Comparison of ENCODE assay signal across 1 cellular context in the genomic region with DNA sequence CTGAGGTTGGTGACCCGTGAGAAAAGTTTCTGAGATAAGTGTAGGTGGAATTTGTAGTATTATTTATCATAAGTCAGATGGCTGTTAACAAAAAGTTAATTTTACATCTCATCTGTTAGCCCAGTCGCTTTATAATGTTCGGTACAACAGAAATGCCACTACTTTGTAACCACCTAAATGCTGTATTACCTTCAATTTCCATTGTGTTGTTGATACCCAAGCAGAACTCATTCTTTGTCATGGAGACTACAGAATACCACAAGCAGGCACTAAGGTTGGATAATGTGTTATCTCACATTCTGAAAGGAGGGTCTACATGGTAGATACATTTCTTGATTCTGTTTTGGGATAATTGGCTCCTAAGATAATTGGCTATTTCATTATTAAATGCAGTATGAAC.
TF ChIP-seq lines count a peak whose summit lies in the region.

No MANE protein-coding gene starts in this region.

TF ChIP-seq in GM23338, 12 proteins besides CTCF, POLR2A, EP300 and RAD21:
- TF ChIP-seq, protein P1, sequence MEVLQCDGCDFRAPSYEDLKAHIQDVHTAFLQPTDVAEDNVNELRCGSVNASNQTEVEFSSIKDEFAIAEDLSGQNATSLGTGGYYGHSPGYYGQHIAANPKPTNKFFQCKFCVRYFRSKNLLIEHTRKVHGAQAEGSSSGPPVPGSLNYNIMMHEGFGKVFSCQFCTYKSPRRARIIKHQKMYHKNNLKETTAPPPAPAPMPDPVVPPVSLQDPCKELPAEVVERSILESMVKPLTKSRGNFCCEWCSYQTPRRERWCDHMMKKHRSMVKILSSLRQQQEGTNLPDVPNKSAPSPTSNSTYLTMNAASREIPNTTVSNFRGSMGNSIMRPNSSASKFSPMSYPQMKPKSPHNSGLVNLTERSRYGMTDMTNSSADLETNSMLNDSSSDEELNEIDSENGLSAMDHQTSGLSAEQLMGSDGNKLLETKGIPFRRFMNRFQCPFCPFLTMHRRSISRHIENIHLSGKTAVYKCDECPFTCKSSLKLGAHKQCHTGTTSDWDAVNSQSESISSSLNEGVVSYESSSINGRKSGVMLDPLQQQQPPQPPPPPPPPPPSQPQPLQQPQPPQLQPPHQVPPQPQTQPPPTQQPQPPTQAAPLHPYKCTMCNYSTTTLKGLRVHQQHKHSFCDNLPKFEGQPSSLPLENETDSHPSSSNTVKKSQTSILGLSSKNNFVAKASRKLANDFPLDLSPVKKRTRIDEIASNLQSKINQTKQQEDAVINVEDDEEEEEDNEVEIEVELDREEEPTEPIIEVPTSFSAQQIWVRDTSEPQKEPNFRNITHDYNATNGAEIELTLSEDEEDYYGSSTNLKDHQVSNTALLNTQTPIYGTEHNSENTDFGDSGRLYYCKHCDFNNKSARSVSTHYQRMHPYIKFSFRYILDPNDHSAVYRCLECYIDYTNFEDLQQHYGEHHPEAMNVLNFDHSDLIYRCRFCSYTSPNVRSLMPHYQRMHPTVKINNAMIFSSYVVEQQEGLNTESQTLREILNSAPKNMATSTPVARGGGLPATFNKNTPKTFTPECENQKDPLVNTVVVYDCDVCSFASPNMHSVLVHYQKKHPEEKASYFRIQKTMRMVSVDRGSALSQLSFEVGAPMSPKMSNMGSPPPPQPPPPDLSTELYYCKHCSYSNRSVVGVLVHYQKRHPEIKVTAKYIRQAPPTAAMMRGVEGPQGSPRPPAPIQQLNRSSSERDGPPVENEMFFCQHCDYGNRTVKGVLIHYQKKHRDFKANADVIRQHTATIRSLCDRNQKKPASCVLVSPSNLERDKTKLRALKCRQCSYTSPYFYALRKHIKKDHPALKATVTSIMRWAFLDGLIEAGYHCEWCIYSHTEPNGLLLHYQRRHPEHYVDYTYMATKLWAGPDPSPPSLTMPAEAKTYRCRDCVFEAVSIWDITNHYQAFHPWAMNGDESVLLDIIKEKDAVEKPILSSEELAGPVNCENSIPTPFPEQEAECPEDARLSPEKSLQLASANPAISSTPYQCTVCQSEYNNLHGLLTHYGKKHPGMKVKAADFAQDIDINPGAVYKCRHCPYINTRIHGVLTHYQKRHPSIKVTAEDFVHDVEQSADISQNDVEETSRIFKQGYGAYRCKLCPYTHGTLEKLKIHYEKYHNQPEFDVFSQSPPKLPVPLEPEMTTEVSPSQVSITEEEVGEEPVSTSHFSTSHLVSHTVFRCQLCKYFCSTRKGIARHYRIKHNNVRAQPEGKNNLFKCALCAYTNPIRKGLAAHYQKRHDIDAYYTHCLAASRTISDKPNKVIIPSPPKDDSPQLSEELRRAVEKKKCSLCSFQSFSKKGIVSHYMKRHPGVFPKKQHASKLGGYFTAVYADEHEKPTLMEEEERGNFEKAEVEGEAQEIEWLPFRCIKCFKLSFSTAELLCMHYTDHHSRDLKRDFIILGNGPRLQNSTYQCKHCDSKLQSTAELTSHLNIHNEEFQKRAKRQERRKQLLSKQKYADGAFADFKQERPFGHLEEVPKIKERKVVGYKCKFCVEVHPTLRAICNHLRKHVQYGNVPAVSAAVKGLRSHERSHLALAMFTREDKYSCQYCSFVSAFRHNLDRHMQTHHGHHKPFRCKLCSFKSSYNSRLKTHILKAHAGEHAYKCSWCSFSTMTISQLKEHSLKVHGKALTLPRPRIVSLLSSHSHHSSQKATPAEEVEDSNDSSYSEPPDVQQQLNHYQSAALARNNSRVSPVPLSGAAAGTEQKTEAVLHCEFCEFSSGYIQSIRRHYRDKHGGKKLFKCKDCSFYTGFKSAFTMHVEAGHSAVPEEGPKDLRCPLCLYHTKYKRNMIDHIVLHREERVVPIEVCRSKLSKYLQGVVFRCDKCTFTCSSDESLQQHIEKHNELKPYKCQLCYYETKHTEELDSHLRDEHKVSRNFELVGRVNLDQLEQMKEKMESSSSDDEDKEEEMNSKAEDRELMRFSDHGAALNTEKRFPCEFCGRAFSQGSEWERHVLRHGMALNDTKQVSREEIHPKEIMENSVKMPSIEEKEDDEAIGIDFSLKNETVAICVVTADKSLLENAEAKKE (CRISPR knock-in tag; IDR thresholded peaks at IDR 0.05): no peak
- TF ChIP-seq ZNF114 (CRISPR knock-in tag; IDR thresholded peaks at IDR 0.05) (no peak), CREB1 (CRISPR knock-in tag; IDR thresholded peaks at IDR 0.05; ENCODE audit: low read depth) (no peak), JUNB (IDR thresholded peaks at IDR 0.05; ENCODE audit: unreplicated experiment) (no peak), POLR2AphosphoS5 (IDR thresholded peaks at IDR 0.05; ENCODE audit: low read depth) (no peak), NANOG (IDR thresholded peaks at IDR 0.05; ENCODE audit: borderline replicate concordance) (no peak), EZH2phosphoT487 (IDR thresholded peaks at IDR 0.05; ENCODE audit: unreplicated experiment) (no peak), ZNF331 (CRISPR knock-in tag; IDR thresholded peaks at IDR 0.05; ENCODE audit: low read depth) (no peak), EZH2 (IDR thresholded peaks at IDR 0.05; ENCODE audit: low read depth, unreplicated experiment) (no peak), STAT1 (IDR thresholded peaks at IDR 0.05; ENCODE audit: unreplicated experiment) (no peak)
- TF ChIP-seq, protein P2, sequence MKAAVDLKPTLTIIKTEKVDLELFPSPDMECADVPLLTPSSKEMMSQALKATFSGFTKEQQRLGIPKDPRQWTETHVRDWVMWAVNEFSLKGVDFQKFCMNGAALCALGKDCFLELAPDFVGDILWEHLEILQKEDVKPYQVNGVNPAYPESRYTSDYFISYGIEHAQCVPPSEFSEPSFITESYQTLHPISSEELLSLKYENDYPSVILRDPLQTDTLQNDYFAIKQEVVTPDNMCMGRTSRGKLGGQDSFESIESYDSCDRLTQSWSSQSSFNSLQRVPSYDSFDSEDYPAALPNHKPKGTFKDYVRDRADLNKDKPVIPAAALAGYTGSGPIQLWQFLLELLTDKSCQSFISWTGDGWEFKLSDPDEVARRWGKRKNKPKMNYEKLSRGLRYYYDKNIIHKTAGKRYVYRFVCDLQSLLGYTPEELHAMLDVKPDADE (IDR thresholded peaks at IDR 0.05): no peak
- TF ChIP-seq, protein P3, sequence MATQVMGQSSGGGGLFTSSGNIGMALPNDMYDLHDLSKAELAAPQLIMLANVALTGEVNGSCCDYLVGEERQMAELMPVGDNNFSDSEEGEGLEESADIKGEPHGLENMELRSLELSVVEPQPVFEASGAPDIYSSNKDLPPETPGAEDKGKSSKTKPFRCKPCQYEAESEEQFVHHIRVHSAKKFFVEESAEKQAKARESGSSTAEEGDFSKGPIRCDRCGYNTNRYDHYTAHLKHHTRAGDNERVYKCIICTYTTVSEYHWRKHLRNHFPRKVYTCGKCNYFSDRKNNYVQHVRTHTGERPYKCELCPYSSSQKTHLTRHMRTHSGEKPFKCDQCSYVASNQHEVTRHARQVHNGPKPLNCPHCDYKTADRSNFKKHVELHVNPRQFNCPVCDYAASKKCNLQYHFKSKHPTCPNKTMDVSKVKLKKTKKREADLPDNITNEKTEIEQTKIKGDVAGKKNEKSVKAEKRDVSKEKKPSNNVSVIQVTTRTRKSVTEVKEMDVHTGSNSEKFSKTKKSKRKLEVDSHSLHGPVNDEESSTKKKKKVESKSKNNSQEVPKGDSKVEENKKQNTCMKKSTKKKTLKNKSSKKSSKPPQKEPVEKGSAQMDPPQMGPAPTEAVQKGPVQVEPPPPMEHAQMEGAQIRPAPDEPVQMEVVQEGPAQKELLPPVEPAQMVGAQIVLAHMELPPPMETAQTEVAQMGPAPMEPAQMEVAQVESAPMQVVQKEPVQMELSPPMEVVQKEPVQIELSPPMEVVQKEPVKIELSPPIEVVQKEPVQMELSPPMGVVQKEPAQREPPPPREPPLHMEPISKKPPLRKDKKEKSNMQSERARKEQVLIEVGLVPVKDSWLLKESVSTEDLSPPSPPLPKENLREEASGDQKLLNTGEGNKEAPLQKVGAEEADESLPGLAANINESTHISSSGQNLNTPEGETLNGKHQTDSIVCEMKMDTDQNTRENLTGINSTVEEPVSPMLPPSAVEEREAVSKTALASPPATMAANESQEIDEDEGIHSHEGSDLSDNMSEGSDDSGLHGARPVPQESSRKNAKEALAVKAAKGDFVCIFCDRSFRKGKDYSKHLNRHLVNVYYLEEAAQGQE (IDR thresholded peaks at IDR 0.05; ENCODE audit: unreplicated experiment): no peak
